ENCODE assay signal across 32 cellular contexts in the genomic region with DNA sequence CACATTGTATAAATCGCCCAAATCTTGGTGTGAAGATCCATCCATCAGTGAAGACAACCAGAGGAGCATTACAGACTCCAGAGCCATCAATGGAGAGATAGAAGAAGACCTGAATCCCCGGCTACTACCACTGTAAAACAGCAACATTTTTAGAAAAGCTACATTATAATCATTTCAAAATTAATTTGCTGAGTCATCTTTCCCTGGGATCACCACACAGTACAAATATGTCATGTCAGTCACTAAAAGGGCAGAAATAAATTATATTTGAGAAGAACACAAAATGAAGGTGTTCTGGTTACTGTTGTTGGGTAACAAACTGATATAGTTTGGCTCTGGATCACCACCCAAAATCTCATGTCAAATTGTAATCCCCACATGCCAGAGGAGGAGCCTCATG.
"Had no signal": no experiment of that assay in that cellular context is flagged by ENCODE, and none has a peak within 500 bp of the region (broad histone marks: within the 10 kb centered on the region; RNA-seq: fewer than 3 reads in every experiment).

No MANE protein-coding gene starts in this region.

- ATAC-seq: activated CD4-positive, alpha-beta T cell treated with anti-CD3 and anti-CD28 coated beads for 36 hours; activated CD8-positive, alpha-beta memory T cell treated with anti-CD3 and anti-CD28 coated beads, Interleukin-2, amount 10 ng/mL, durations not matched to agents 7 days and 5 days; activated CD8-positive, alpha-beta T cell treated with anti-CD3 and anti-CD28 coated beads, Interleukin-2, amount 10 ng/mL, durations not matched to agents 7 days and 5 days; activated naive CD8-positive, alpha-beta T cell treated with anti-CD3 and anti-CD28 coated beads, Interleukin-2, amount 50 U/mL, for 24 hours; body of pancreas; gastrocnemius medialis; heart left ventricle had no signal

- H3K9me3 ChIP-seq: adrenal gland, body of pancreas, colonic mucosa, gastrocnemius medialis, heart left ventricle had no signal

- H3K4me1 ChIP-seq: adrenal gland, body of pancreas, colonic mucosa, esophagus squamous epithelium, gastrocnemius medialis, heart left ventricle had no signal

- H3K36me3 ChIP-seq: adrenal gland, cardiac muscle cell, colonic mucosa, esophagus squamous epithelium, gastrocnemius medialis, heart left ventricle had no signal

- H3K4me3 ChIP-seq: adrenal gland, body of pancreas, cardiac muscle cell, colonic mucosa, esophagus squamous epithelium, gastrocnemius medialis, heart left ventricle had no signal

- H3K27me3 ChIP-seq: adrenal gland, body of pancreas, cardiac muscle cell, colonic mucosa, esophagus squamous epithelium, gastrocnemius medialis, heart left ventricle had no signal

- DNase-seq: activated CD4-positive, alpha-beta memory T cell treated with anti-CD3 and anti-CD28 coated beads for 36 hours; activated CD4-positive, alpha-beta T cell treated with anti-CD3 and anti-CD28 coated beads for 36 hours; activated CD4-positive, alpha-beta T cell treated with anti-CD3 and anti-CD28 coated beads, Interleukin-2, amount 10 ng/mL, durations not matched to agents 24 days and 14 days; activated CD4-positive, CD25-positive, alpha-beta regulatory T cell; activated CD4-positive, CD25-positive, alpha-beta regulatory T cell treated with anti-CD3 and anti-CD28 coated beads, Interleukin-2, amount 50 U/mL, for 72 hours; activated CD8-positive, alpha-beta memory T cell treated with anti-CD3 and anti-CD28 coated beads, Interleukin-2, amount 10 ng/mL, durations not matched to agents 7 days and 5 days; activated CD8-positive, alpha-beta memory T cell treated with anti-CD3 and anti-CD28 coated beads, Interleukin-2, amount 50 U/mL, for 4 hours; activated CD8-positive, alpha-beta T cell treated with anti-CD3 and anti-CD28 coated beads, Interleukin-2, amount 10 ng/mL, durations not matched to agents 7 days and 5 days; activated effector memory CD4-positive, alpha-beta T cell treated with anti-CD3 and anti-CD28 coated beads, Interleukin-2, amount 50 U/mL, for 16 hours; activated naive CD4-positive, alpha-beta T cell treated with anti-CD3 and anti-CD28 coated beads for 36 hours; activated naive CD8-positive, alpha-beta T cell treated with anti-CD3 and anti-CD28 coated beads for 36 hours; activated naive CD8-positive, alpha-beta T cell treated with anti-CD3 and anti-CD28 coated beads, Interleukin-2, amount 50 U/mL, for 24 hours; activated T-cell treated with anti-CD3 and anti-CD28 coated beads, Interleukin-2, amount 50 U/mL, for 1 hour; activated T-cell treated with anti-CD3 and anti-CD28 coated beads, Interleukin-2, amount 50 U/mL, for 48 hours; adrenal gland; amygdala; aorta; body of pancreas; central memory CD4-positive, alpha-beta T cell; cerebellar nuclear complex; colonic mucosa; effector CD8-positive, alpha-beta T cell; esophagus squamous epithelium; foreskin fibroblast; gastrocnemius medialis; glutamatergic neuron; heart left ventricle; T-helper 2 cell had no signal

- H3K27ac ChIP-seq: adrenal gland, body of pancreas, cardiac muscle cell, colonic mucosa, epithelial cell of prostate, esophagus squamous epithelium, gastrocnemius medialis, heart left ventricle had no signal

- FAIRE-seq: endometrium, endothelial cell of umbilical vein had no signal
